Comparison of ENCODE assay signal across 22 cellular contexts in the genomic region with DNA sequence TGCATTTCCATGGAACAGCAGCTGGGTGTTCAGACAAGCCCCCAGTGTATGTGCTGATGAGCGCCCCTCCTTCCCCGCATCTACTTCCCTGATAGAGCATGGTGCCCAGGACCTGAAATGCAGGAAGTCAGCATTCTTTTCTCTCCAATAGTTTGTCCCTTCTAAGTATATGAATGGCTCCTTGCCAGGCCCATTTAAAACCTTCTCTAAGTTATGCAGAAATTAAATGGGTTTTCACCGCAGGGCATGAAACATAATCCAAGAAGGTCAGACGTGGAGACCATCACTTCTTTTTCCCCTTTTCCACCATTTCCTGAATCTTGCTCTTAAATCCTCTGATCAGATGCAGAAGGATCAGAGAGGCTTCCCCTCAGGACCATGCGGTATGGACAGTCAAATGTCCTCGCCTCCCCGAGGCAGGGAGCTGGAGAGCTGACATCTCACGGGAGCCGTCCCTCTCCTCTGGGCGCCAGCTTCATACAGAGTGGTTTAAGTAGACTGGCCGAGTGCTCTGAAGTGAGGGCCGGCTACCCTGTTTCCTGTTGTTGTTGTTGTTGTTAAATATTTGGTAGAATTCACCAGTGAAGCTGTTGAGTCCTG.
"Had no signal": no experiment of that assay in that cellular context is flagged by ENCODE, and none has a peak within 500 bp of the region (broad histone marks: within the 10 kb centered on the region; RNA-seq: fewer than 3 reads in every experiment).

No MANE protein-coding gene starts in this region.

- DNase-seq: activated CD4-positive, alpha-beta T cell treated with anti-CD3 and anti-CD28 coated beads, Interleukin-2, amount 50 U/mL, for 48 hours; activated gamma-delta T cell treated with Interleukin-2 at 50 U/mL for 16 hours; adrenal gland; effector CD4-positive, alpha-beta T cell; heart left ventricle; left colon; lower lobe of right lung; nephron progenitor cell; stimulated activated CD4-positive, alpha-beta T cell treated with anti-CD3 and anti-CD28 coated beads, Interleukin-2, amount 100 ng/mL, for 24 hours; stimulated activated naive CD8-positive, alpha-beta T cell treated with anti-CD3 and anti-CD28 coated beads, Interleukin-15, Interleukin-2, amounts not matched to agents 100 U/mL and 50 U/mL, for 24 hours; substantia nigra; T-helper 2 cell; tibial artery had no signal

- H3K27ac Mint-ChIP-seq: activated naive CD4-positive, alpha-beta T cell treated with anti-CD3 and anti-CD28 coated beads, Interleukin-2, amount 50 U/mL, for 72 hours; activated T-helper 1 cell treated with anti-CD3 and anti-CD28 coated beads, Interleukin-12 subunit alpha, Interleukin-12 subunit beta, Interleukin-2, Interleukin-4 antibody, amounts not matched to agents 30 ng/mL and 10 ng/mL and 1 ng/mL, durations not matched to agents 14 hours and 24 hours and 36 hours; nephron progenitor cell had no signal

- H3K27ac ChIP-seq: adrenal gland, gastroesophageal sphincter, heart left ventricle, lower lobe of right lung, prostate gland, right atrium auricular region, tibial artery, VCaP had no signal

- H3K4me3 Mint-ChIP-seq: activated T-helper 1 cell treated with anti-CD3 and anti-CD28 coated beads, Interleukin-12 subunit alpha, Interleukin-12 subunit beta, Interleukin-2, Interleukin-4 antibody, amounts not matched to agents 30 ng/mL and 10 ng/mL and 1 ng/mL, durations not matched to agents 14 hours and 24 hours and 36 hours; nephron progenitor cell had no signal

- H3K4me1 ChIP-seq: adrenal gland, gastroesophageal sphincter, lower lobe of right lung, prostate gland, right atrium auricular region, tibial artery had no signal

- H3K9me3 ChIP-seq: adrenal gland, gastroesophageal sphincter, heart left ventricle, lower lobe of right lung, prostate gland, right atrium auricular region, tibial artery had no signal

- H3K4me3 ChIP-seq: adrenal gland, gastroesophageal sphincter, heart left ventricle, lower lobe of right lung, prostate gland, right atrium auricular region, tibial artery had no signal

- H3K36me3 Mint-ChIP-seq: activated naive CD4-positive, alpha-beta T cell treated with anti-CD3 and anti-CD28 coated beads, Interleukin-2, amount 50 U/mL, for 72 hours had no signal

- ATAC-seq: activated naive CD4-positive, alpha-beta T cell treated with anti-CD3 and anti-CD28 coated beads, Interleukin-2, amount 50 U/mL, for 72 hours; esophagus mucosa; gastroesophageal sphincter; heart left ventricle; left colon; lower lobe of right lung; stimulated activated naive CD8-positive, alpha-beta T cell treated with anti-CD3 and anti-CD28 coated beads, Interleukin-15, Interleukin-2, amounts not matched to agents 100 U/mL and 50 U/mL, for 24 hours had no signal

- FAIRE-seq: astrocyte, islet of Langerhans had no signal

- H3K9me3 Mint-ChIP-seq: activated naive CD4-positive, alpha-beta T cell treated with anti-CD3 and anti-CD28 coated beads, Interleukin-2, amount 50 U/mL, for 72 hours; activated T-helper 1 cell treated with anti-CD3 and anti-CD28 coated beads, Interleukin-12 subunit alpha, Interleukin-12 subunit beta, Interleukin-2, Interleukin-4 antibody, amounts not matched to agents 30 ng/mL and 10 ng/mL and 1 ng/mL, durations not matched to agents 14 hours and 24 hours and 36 hours; nephron progenitor cell had no signal

- H3K36me3 ChIP-seq: adrenal gland, heart left ventricle, lower lobe of right lung, prostate gland, right atrium auricular region, tibial artery had no signal

- H3K27me3 ChIP-seq: adrenal gland, gastroesophageal sphincter, right atrium auricular region had no signal
